In the genomic region with DNA sequence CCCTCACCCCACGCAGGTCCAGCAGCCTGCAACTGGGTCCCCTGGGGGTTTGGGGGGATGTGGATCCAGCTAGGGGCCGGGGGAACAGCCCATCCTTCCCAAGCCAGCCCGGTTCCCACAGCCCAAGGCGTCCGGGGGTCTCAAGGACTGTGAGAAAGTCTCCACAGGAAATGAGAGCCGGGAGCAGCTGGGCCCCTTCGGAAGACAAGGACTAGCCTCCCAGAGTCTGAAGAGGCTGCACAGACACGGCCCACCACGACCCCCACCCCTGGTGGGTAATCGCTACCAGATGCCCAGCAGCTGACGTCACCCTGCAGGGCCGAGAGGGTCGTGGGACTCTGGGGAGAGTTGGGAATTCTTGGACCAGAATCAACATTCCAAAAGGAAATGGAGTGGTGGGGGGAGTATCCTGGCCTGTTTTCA, we compare ENCODE assay signal across 8 cellular contexts. TPM values are rescaled to one million over a fixed set of nuclear protein-coding genes. Genes with fewer than 3 reads are reported as not detected.
DNase-seq lines count a peak whose midpoint lies in the region; TF ChIP-seq lines count a peak whose summit lies in the region.

No MANE protein-coding gene starts in this region.

- H3K27ac ChIP-seq in KOPT-K1 (ENCODE audit: low read depth, low read length, poor library complexity, severe bottlenecking) (peak overlapping the region; percentile 63), skeletal muscle tissue (ENCODE audit: low read depth, low read length) (peak overlapping the region; percentile 75), PC-9 (no peak overlapping the region)

- peak overlapping the region; percentile 20 to 49 (median 38) for H3K4me3 ChIP-seq in skeletal muscle tissue (ENCODE audit: low read length in 3 of 3)
- no peak overlapping the region for H3K4me3 ChIP-seq in PC-9

- peak overlapping the region; percentile 86 for H3K27ac Mint-ChIP-seq in activated naive CD8-positive, alpha-beta T cell treated with anti-CD3 and anti-CD28 coated beads for 36 hours
- H3K27ac Mint-ChIP-seq in immature natural killer cell = peak overlapping the region; percentile 89 to 98 (median 96)

- H3K9me2 ChIP-seq in PC-9 (ENCODE audit: insufficient read depth) = no peaks in the 10 kb centered on the region

- POLR2A ChIA-PET in PC-9 (lab: Charles Lee; ENCODE audit: unreplicated experiment) = no interaction called here

- no peaks in the 10 kb centered on the region for H4K20me1 ChIP-seq in PC-9 (ENCODE audit: insufficient read depth)

- BruUV-seq in PC-9 (replicated peaks; lab: Mats Ljungman, UMichigan) = no TSS peak

- H3K36me3 ChIP-seq in KOPT-K1 (ENCODE audit: insufficient read depth, low read length) (peaks cover 55% of the 10 kb centered on the region), skeletal muscle tissue (ENCODE audit: control insufficient read depth in 3 of 3, insufficient read depth in 3 of 3, low read length in 3 of 3) (no peaks in the 10 kb centered on the region), PC-9 (ENCODE audit: low read depth) (no peaks in the 10 kb centered on the region)

- no peak for DNase-seq in activated naive CD8-positive, alpha-beta T cell treated with anti-CD3 and anti-CD28 coated beads for 36 hours
- DNase-seq in immature natural killer cell (no peak), midbrain (lab: John Stamatoyannopoulos, UW) (no peak), PC-9 (no peak), D341Med (ENCODE audit: low spot score) (no peak), NOMO-1 (lab: John Stamatoyannopoulos, UW; ENCODE audit: unreplicated experiment in 2 of 2) (no peak)

- H3K9me3 ChIP-seq in KOPT-K1 (ENCODE audit: insufficient read depth, low read length, poor library complexity, severe bottlenecking) = no peaks in the 10 kb centered on the region
- no peaks in the 10 kb centered on the region for H3K9me3 ChIP-seq in skeletal muscle tissue (ENCODE audit: control insufficient read depth in 3 of 3, low read length in 3 of 3)
- H3K9me3 ChIP-seq in PC-9 (ENCODE audit: insufficient read depth, low read depth) = no peaks in the 10 kb centered on the region

- intact Hi-C loops in PC-9 (cut with micrococcal nuclease; ENCODE audit: unreplicated experiment) = no loop called here

- CTCF ChIA-PET in PC-9 (lab: Charles Lee) = interaction anchor here (0.6 kb wide), 1 partner anchor 267 kb away, joined by 3 read pairs; no protein-coding TSS in a partner anchor

- peaks cover 47% of the 10 kb centered on the region for H3K4me1 Mint-ChIP-seq in activated naive CD8-positive, alpha-beta T cell treated with anti-CD3 and anti-CD28 coated beads for 36 hours
- H3K4me1 Mint-ChIP-seq in immature natural killer cell = peaks cover 87 to 88% of the 10 kb centered on the region in 2 donors

- no peak overlapping the region for H2AFZ ChIP-seq in PC-9

- peaks cover 6% of the 10 kb centered on the region; the same call in 1 of the 2 replicates for H3F3A ChIP-seq in PC-9 (ENCODE audit: insufficient read depth, low read depth)

- peaks cover 0 to 5% (median 3%) of the 10 kb centered on the region in 3 donors for H3K27me3 ChIP-seq in skeletal muscle tissue (ENCODE audit: control insufficient read depth in 3 of 3, insufficient read depth in 3 of 3, low read length in 3 of 3)
- H3K27me3 ChIP-seq in PC-9 (ENCODE audit: insufficient read depth, low read depth) = peaks cover 10% of the 10 kb centered on the region

- no peaks in the 10 kb centered on the region for H3K9me3 Mint-ChIP-seq in activated naive CD8-positive, alpha-beta T cell treated with anti-CD3 and anti-CD28 coated beads for 36 hours
- no peaks in the 10 kb centered on the region for H3K9me3 Mint-ChIP-seq in immature natural killer cell

- TF ChIP-seq CTCF in PC-9 (conservative IDR thresholded peaks at IDR 0.05) = no peak

- H3K27me3 Mint-ChIP-seq in activated naive CD8-positive, alpha-beta T cell treated with anti-CD3 and anti-CD28 coated beads for 36 hours = no peaks in the 10 kb centered on the region
- H3K27me3 Mint-ChIP-seq in immature natural killer cell (ENCODE audit: low read depth in 3 of 3) = peaks cover 0 to 7% (median 0%) of the 10 kb centered on the region in 3 donors

- H3K4me1 ChIP-seq in skeletal muscle tissue (ENCODE audit: control insufficient read depth in 3 of 3, insufficient read depth in 3 of 3, low read length in 3 of 3) = peaks cover 42 to 53% (median 46%) of the 10 kb centered on the region in 3 donors
- peaks cover 7% of the 10 kb centered on the region for H3K4me1 ChIP-seq in PC-9 (replicated peaks; ENCODE audit: insufficient read depth)

- H3K79me2 ChIP-seq in PC-9 (ENCODE audit: low read depth) = no peaks in the 10 kb centered on the region

- H3K9ac ChIP-seq in skeletal muscle tissue (ENCODE audit: low read depth in 1 of 3, low read length in 3 of 3) = peak overlapping the region; percentile 14 to 45 (median 22)

- no peak overlapping the region for H3K4me3 Mint-ChIP-seq in activated naive CD8-positive, alpha-beta T cell treated with anti-CD3 and anti-CD28 coated beads for 36 hours
- H3K4me3 Mint-ChIP-seq in immature natural killer cell = peak overlapping the region in 3 of 5 donors; percentile 33 to 64 (median 46)

- no peak overlapping the region for H3K4me2 ChIP-seq in PC-9

- peaks cover 25% of the 10 kb centered on the region for H3K36me3 Mint-ChIP-seq in activated naive CD8-positive, alpha-beta T cell treated with anti-CD3 and anti-CD28 coated beads for 36 hours
- peaks cover 11 to 40% (median 13%) of the 10 kb centered on the region in 3 donors for H3K36me3 Mint-ChIP-seq in immature natural killer cell

RNA-seq across cellular contexts. Expression of gene SH2D3C, which starts 10.5 kb away (rescaled TPM):
- total RNA-seq in activated naive CD8-positive, alpha-beta T cell treated with anti-CD3 and anti-CD28 coated beads for 36 hours = 10 to 100 TPM; 20.4 to 21.5 TPM
- polyA plus RNA-seq in immature natural killer cell = 10 to 100 TPM; 16.9 to 86.2 (median 18.7) TPM
- total RNA-seq in skeletal muscle tissue = 15.1 TPM
- 0.75 and 0.79 TPM in 2 replicates for total RNA-seq in PC-9 (2021)

RNA-seq across cellular contexts. Expression of gene CDK9, which starts 17.9 kb away (rescaled TPM):
- total RNA-seq in activated naive CD8-positive, alpha-beta T cell treated with anti-CD3 and anti-CD28 coated beads for 36 hours = 10 to 100 TPM; 85.2 to 94.2 TPM
- polyA plus RNA-seq in immature natural killer cell = 10 to 100 TPM; 44.6 to 83.1 (median 58.1) TPM
- total RNA-seq in skeletal muscle tissue (33.4 TPM), PC-9 (2021) (92.5 and 93.8 TPM in 2 replicates)

RNA-seq across cellular contexts. Expression of gene TOR2A, which starts 32.8 kb away (rescaled TPM):
- 10 to 100 TPM; 17.7 to 18.1 TPM for total RNA-seq in activated naive CD8-positive, alpha-beta T cell treated with anti-CD3 and anti-CD28 coated beads for 36 hours
- 10 to 100 TPM; 38.9 to 55.1 (median 49.9) TPM for polyA plus RNA-seq in immature natural killer cell
- 2.6 TPM for total RNA-seq in skeletal muscle tissue
- 16.4 and 19.7 TPM in 2 replicates for total RNA-seq in PC-9 (2021)

RNA-seq across cellular contexts. Expression of gene FPGS, which starts 34.8 kb away (rescaled TPM):
- 10 to 100 TPM; 86.3 to 88.0 TPM for total RNA-seq in activated naive CD8-positive, alpha-beta T cell treated with anti-CD3 and anti-CD28 coated beads for 36 hours
- 10 to 100 TPM; 77.3 to 97.7 (median 89.1) TPM for polyA plus RNA-seq in immature natural killer cell
- total RNA-seq in skeletal muscle tissue = 41.2 TPM
- total RNA-seq in PC-9 (2021) = 152 and 191 TPM in 2 replicates

RNA-seq across cellular contexts. Expression of gene TTC16, which starts 52.0 kb away (rescaled TPM):
- 1 to 10 TPM; 1.3 to 1.4 TPM for total RNA-seq in activated naive CD8-positive, alpha-beta T cell treated with anti-CD3 and anti-CD28 coated beads for 36 hours
- polyA plus RNA-seq in immature natural killer cell = 1 to 10 TPM in 2 of 3 donors, not detected in 1; 1.3 to 2.4 TPM
- total RNA-seq in skeletal muscle tissue (not detected), PC-9 (2021) (0.26 and 0.40 TPM in 2 replicates)
